Comparison of ENCODE assay signal across 11 cellular contexts in genomic region chr20:48619126-48620101, GRCh38.
DNase-seq lines count a peak whose midpoint lies in the region; ATAC-seq and TF ChIP-seq lines count a peak whose summit lies in the region.
"Had no signal": no experiment of that assay in that cellular context is flagged by ENCODE, and none has a peak within 500 bp of the region (broad histone marks: within the 10 kb centered on the region; RNA-seq: fewer than 3 reads in every experiment).

No MANE protein-coding gene starts in this region.

- no peaks in the 10 kb centered on the region for H3K36me3 Mint-ChIP-seq in activated naive CD8-positive, alpha-beta T cell treated with anti-CD3 and anti-CD28 coated beads, Interleukin-2, amount 10 ng/mL, durations not matched to agents 7 days and 5 days
- H3K36me3 Mint-ChIP-seq in activated naive CD8-positive, alpha-beta T cell treated with anti-CD3 and anti-CD28 coated beads, Interleukin-2, amount 50 U/mL, for 24 hours (ENCODE audit: low read depth) = peaks cover 1% of the 10 kb centered on the region
- H3K36me3 Mint-ChIP-seq: memory B cell had no signal

- POLR2A ChIA-PET in activated naive CD8-positive, alpha-beta T cell treated with anti-CD3 and anti-CD28 coated beads, Interleukin-2, amount 10 ng/mL, durations not matched to agents 7 days and 5 days (lab: Charles Lee) = no interaction called here

- peak; percentile 33 for DNase-seq in activated naive CD8-positive, alpha-beta T cell treated with anti-CD3 and anti-CD28 coated beads, Interleukin-2, amount 10 ng/mL, durations not matched to agents 7 days and 5 days
- DNase-seq in activated naive CD8-positive, alpha-beta T cell treated with anti-CD3 and anti-CD28 coated beads, Interleukin-2, amount 50 U/mL, for 24 hours = no peak
- DNase-seq in RPMI8226 (peak; percentile 53), right cardiac atrium (peak; percentile 35 to 83 (median 78)), upper lobe of right lung (peak; percentile 63), middle frontal gyrus (ENCODE audit: extremely low spot score, low spot score) (no peak)

- H3K4me1 Mint-ChIP-seq in activated naive CD8-positive, alpha-beta T cell treated with anti-CD3 and anti-CD28 coated beads, Interleukin-2, amount 10 ng/mL, durations not matched to agents 7 days and 5 days = peaks cover 3% of the 10 kb centered on the region
- H3K4me1 Mint-ChIP-seq in activated naive CD8-positive, alpha-beta T cell treated with anti-CD3 and anti-CD28 coated beads, Interleukin-2, amount 50 U/mL, for 24 hours = peaks cover 7% of the 10 kb centered on the region

- intact Hi-C loops in right cardiac atrium (cut with DNase I) (loop anchor here (2.0 to 5.0 kb wide), 7 partner anchors 832 to 957 kb away; partner anchors contain the start of gene SULF2 (in 1 of the 4)), upper lobe of right lung (cut with DNase I) (loop anchor here (10.0 kb wide), 1 partner anchor 955 kb away; no protein-coding TSS in a partner anchor)

- no peak for ATAC-seq in activated naive CD8-positive, alpha-beta T cell treated with anti-CD3 and anti-CD28 coated beads, Interleukin-2, amount 10 ng/mL, durations not matched to agents 7 days and 5 days (ENCODE audit: low read depth)
- ATAC-seq in activated naive CD8-positive, alpha-beta T cell treated with anti-CD3 and anti-CD28 coated beads, Interleukin-2, amount 50 U/mL, for 24 hours = no peak
- ATAC-seq in right cardiac atrium (peak; percentile 6 to 78), upper lobe of right lung (no peak), GM21529 (IDR thresholded peaks at IDR 0.05; ENCODE audit: unreplicated experiment) (no peak), GM21737 (IDR thresholded peaks at IDR 0.05; ENCODE audit: unreplicated experiment) (no peak)

- H3K4me3 ChIP-seq in right cardiac atrium (ENCODE audit: low read length) = no peak overlapping the region
- no peak overlapping the region for H3K4me3 ChIP-seq in upper lobe of right lung
- H3K4me3 ChIP-seq: ovary had no signal

- H3K27me3 ChIP-seq in right cardiac atrium (ENCODE audit: control insufficient read depth, insufficient read depth) (no peaks in the 10 kb centered on the region), upper lobe of right lung (no peaks in the 10 kb centered on the region)
- H3K27me3 ChIP-seq: ovary had no signal

- H3K9me3 ChIP-seq in right cardiac atrium (ENCODE audit: control insufficient read depth, low read length) (no peaks in the 10 kb centered on the region), upper lobe of right lung (no peaks in the 10 kb centered on the region)
- H3K9me3 ChIP-seq: ovary had no signal

- H3K27ac ChIP-seq in right cardiac atrium (ENCODE audit: low read length) (no peak overlapping the region), upper lobe of right lung (no peak overlapping the region)
- H3K27ac ChIP-seq: ovary had no signal

- no peaks in the 10 kb centered on the region for H3K4me1 ChIP-seq in right cardiac atrium (ENCODE audit: control insufficient read depth, insufficient read depth, low read length)
- H3K4me1 ChIP-seq in upper lobe of right lung = peaks cover 17% of the 10 kb centered on the region

- WGBS in right cardiac atrium = 56% methylated on average over 17 of the region's 17 CpGs

- TF ChIP-seq CTCF in upper lobe of right lung (IDR thresholded peaks at IDR 0.05) = no peak

- no peaks in the 10 kb centered on the region for H3K9me3 Mint-ChIP-seq in activated naive CD8-positive, alpha-beta T cell treated with anti-CD3 and anti-CD28 coated beads, Interleukin-2, amount 10 ng/mL, durations not matched to agents 7 days and 5 days
- H3K9me3 Mint-ChIP-seq in activated naive CD8-positive, alpha-beta T cell treated with anti-CD3 and anti-CD28 coated beads, Interleukin-2, amount 50 U/mL, for 24 hours = no peaks in the 10 kb centered on the region
- H3K9me3 Mint-ChIP-seq: activated naive CD4-positive, alpha-beta T cell treated with anti-CD3 and anti-CD28 coated beads for 36 hours; memory B cell had no signal

- H3K36me3 ChIP-seq in upper lobe of right lung = no peaks in the 10 kb centered on the region
- H3K36me3 ChIP-seq: ovary had no signal

- no peak overlapping the region for H3K4me3 Mint-ChIP-seq in activated naive CD8-positive, alpha-beta T cell treated with anti-CD3 and anti-CD28 coated beads, Interleukin-2, amount 10 ng/mL, durations not matched to agents 7 days and 5 days
- H3K4me3 Mint-ChIP-seq in activated naive CD8-positive, alpha-beta T cell treated with anti-CD3 and anti-CD28 coated beads, Interleukin-2, amount 50 U/mL, for 24 hours = no peak overlapping the region
- H3K4me3 Mint-ChIP-seq: activated naive CD4-positive, alpha-beta T cell treated with anti-CD3 and anti-CD28 coated beads for 36 hours; memory B cell had no signal

- H3K27me3 Mint-ChIP-seq in activated naive CD8-positive, alpha-beta T cell treated with anti-CD3 and anti-CD28 coated beads, Interleukin-2, amount 10 ng/mL, durations not matched to agents 7 days and 5 days = no peaks in the 10 kb centered on the region
- no peaks in the 10 kb centered on the region for H3K27me3 Mint-ChIP-seq in activated naive CD8-positive, alpha-beta T cell treated with anti-CD3 and anti-CD28 coated beads, Interleukin-2, amount 50 U/mL, for 24 hours
- H3K27me3 Mint-ChIP-seq: memory B cell had no signal

- H3K27ac Mint-ChIP-seq in activated naive CD8-positive, alpha-beta T cell treated with anti-CD3 and anti-CD28 coated beads, Interleukin-2, amount 10 ng/mL, durations not matched to agents 7 days and 5 days = no peak overlapping the region
- no peak overlapping the region for H3K27ac Mint-ChIP-seq in activated naive CD8-positive, alpha-beta T cell treated with anti-CD3 and anti-CD28 coated beads, Interleukin-2, amount 50 U/mL, for 24 hours
- H3K27ac Mint-ChIP-seq: activated naive CD4-positive, alpha-beta T cell treated with anti-CD3 and anti-CD28 coated beads for 36 hours had no signal

Comparison
In these comparisons a context has a peak if more than half of its experiments do, and no peak if none do; other contexts are left out.
1. DNase-seq: peak in activated naive CD8-positive, alpha-beta T cell treated with anti-CD3 and anti-CD28 coated beads, Interleukin-2, amount 10 ng/mL, durations not matched to agents 7 days and 5 days (single experiment), RPMI8226 (single experiment), right cardiac atrium (3 of 3) and upper lobe of right lung (single experiment); none in activated naive CD8-positive, alpha-beta T cell treated with anti-CD3 and anti-CD28 coated beads, Interleukin-2, amount 50 U/mL, for 24 hours (single experiment) and middle frontal gyrus (single experiment).
2. ATAC-seq: peak in right cardiac atrium (2 of 2); none in activated naive CD8-positive, alpha-beta T cell treated with anti-CD3 and anti-CD28 coated beads, Interleukin-2, amount 10 ng/mL, durations not matched to agents 7 days and 5 days (single experiment), activated naive CD8-positive, alpha-beta T cell treated with anti-CD3 and anti-CD28 coated beads, Interleukin-2, amount 50 U/mL, for 24 hours (single experiment), upper lobe of right lung (single experiment), GM21529 (single experiment) and GM21737 (single experiment).